In genomic region chr6:2853372-2853765, GRCh38 we compare ENCODE assay signal across 8 cellular contexts. TPM values are rescaled to one million over a fixed set of nuclear protein-coding genes. Genes with fewer than 3 reads are reported as not detected.
DNase-seq lines count a peak whose midpoint lies in the region; ATAC-seq and TF ChIP-seq lines count a peak whose summit lies in the region.
"Not testable (repeated sequence)": the region's sequence is repeated elsewhere in the genome, so short reads cannot be mapped to it uniquely, and the experiment has no call there.

No MANE protein-coding gene starts in this region.

- peak overlapping the region; percentile 90 for H3K4me3 Mint-ChIP-seq in HFFc6
- peak overlapping the region; percentile 63 to 72 (median 67) for H3K4me3 Mint-ChIP-seq in T-cell
- H3K4me3 Mint-ChIP-seq in activated naive CD8-positive, alpha-beta T cell: peak overlapping the region; percentile 84
- peak overlapping the region; percentile 65 to 97 (median 78) for H3K4me3 Mint-ChIP-seq in naive thymus-derived CD4-positive, alpha-beta T cell

- H3K9ac ChIP-seq in smooth muscle cell (ENCODE audit: low read depth): peak overlapping the region; percentile 72

- not testable (repeated sequence) for DNase-seq in A673 (ENCODE audit: low spot score); HFFc6; T-cell; dorsolateral prefrontal cortex; hepatocyte (ENCODE audit: low spot score); naive thymus-derived CD4-positive, alpha-beta T cell; smooth muscle cell (lab: John Stamatoyannopoulos, UW; ENCODE audit: unreplicated experiment)

- ATAC-seq in T-cell (replicated peaks in 1 of 4); naive thymus-derived CD4-positive, alpha-beta T cell: not testable (repeated sequence)

- intact Hi-C loops in A673 (cut with micrococcal nuclease; ENCODE audit: unreplicated experiment): loop anchor here (5.0 kb wide), 1 partner anchor 199 kb away; no protein-coding TSS in a partner anchor
- intact Hi-C loops in dorsolateral prefrontal cortex (cut with DNase I): loop anchor here in 1 of 2 donors (2.0 to 5.0 kb wide), 2 partner anchors 77 to 199 kb away; no protein-coding TSS in a partner anchor
- intact Hi-C loops in naive thymus-derived CD4-positive, alpha-beta T cell (cut with micrococcal nuclease): loop anchor here (10.0 kb wide), 2 partner anchors 601 to 1161 kb away; partner anchors contain the start of gene SLC22A23 (in 1 of the 2)

- peaks cover 15% of the 10 kb centered on the region for H3F3A ChIP-seq in smooth muscle cell (ENCODE audit: low read depth)

- not testable (repeated sequence) for H4K20me1 ChIP-seq in hepatocyte (ENCODE audit: insufficient read depth, poor library complexity, severe bottlenecking); smooth muscle cell (ENCODE audit: low read depth)

- H3K4me1 ChIP-seq in A673 (ENCODE audit: insufficient read depth, low read length, poor library complexity, severe bottlenecking) (peaks cover 41% of the 10 kb centered on the region), hepatocyte (ENCODE audit: insufficient read depth) (peaks cover 19% of the 10 kb centered on the region), smooth muscle cell (ENCODE audit: low read depth) (peaks cover 20% of the 10 kb centered on the region)
- peaks cover 59 to 61% of the 10 kb centered on the region in 2 donors for H3K4me1 ChIP-seq in naive thymus-derived CD4-positive, alpha-beta T cell (ENCODE audit: control insufficient read depth in 2 of 2, insufficient read depth in 2 of 2, low read length in 2 of 2)

- not testable (repeated sequence) for H3K9me2 ChIP-seq in hepatocyte (replicated peaks; ENCODE audit: insufficient read depth)

- H3K79me2 ChIP-seq in hepatocyte; smooth muscle cell (ENCODE audit: low read depth): not testable (repeated sequence)

- H3K27me3 Mint-ChIP-seq in HFFc6 (ENCODE audit: insufficient read depth); T-cell; activated naive CD8-positive, alpha-beta T cell; naive thymus-derived CD4-positive, alpha-beta T cell: not testable (repeated sequence)

- H3K27ac Mint-ChIP-seq in HFFc6 (peak overlapping the region; percentile 99), T-cell (peak overlapping the region; percentile 98 to 99)
- H3K27ac Mint-ChIP-seq in activated naive CD8-positive, alpha-beta T cell: peak overlapping the region; percentile 97
- H3K27ac Mint-ChIP-seq in naive thymus-derived CD4-positive, alpha-beta T cell: peak overlapping the region; percentile 79 to 100 (median 98)

- POLR2A ChIA-PET in A673 (lab: Charles Lee; ENCODE audit: low non-redundant PET) (interaction anchor here (0.9 kb wide), 1 partner anchor 125 kb away, joined by 7 read pairs; no protein-coding TSS in a partner anchor), T-cell (lab: Charles Lee) (interaction anchor here in 1 of 2 donors (0.6 kb wide), 1 partner anchor 11 kb away, joined by 4 read pairs; no protein-coding TSS in a partner anchor)
- POLR2A ChIA-PET in naive thymus-derived CD4-positive, alpha-beta T cell (lab: Charles Lee): interaction anchor here (0.7 to 6.9 kb wide), 6 partner anchors 12 to 87 kb away, joined by 4 to 69 read pairs (median 4); partner anchors contain the start of genes SERPINB1 and SERPINB9

- H3K9me3 Mint-ChIP-seq in HFFc6; T-cell; activated naive CD8-positive, alpha-beta T cell (ENCODE audit: low read depth); naive thymus-derived CD4-positive, alpha-beta T cell: not testable (repeated sequence)

- CTCF ChIA-PET in A673 (lab: Charles Lee): interaction anchor here (1.2 kb wide), 1 partner anchor 99 kb away, joined by 4 read pairs; no protein-coding TSS in a partner anchor
- CTCF ChIA-PET in T-cell (lab: Charles Lee): interaction anchor here (0.5 to 1.1 kb wide), 3 partner anchors 16 to 137 kb away, joined by 3 to 4 read pairs (median 3); no protein-coding TSS in a partner anchor
- CTCF ChIA-PET in naive thymus-derived CD4-positive, alpha-beta T cell (lab: Charles Lee): interaction anchor here (0.6 to 1.5 kb wide), 4 partner anchors 16 to 78 kb away, joined by 3 to 6 read pairs (median 4); no protein-coding TSS in a partner anchor

- H3K9me3 ChIP-seq in A673 (ENCODE audit: low read depth, low read length, poor library complexity, severe bottlenecking); hepatocyte (ENCODE audit: low read depth); naive thymus-derived CD4-positive, alpha-beta T cell (ENCODE audit: control insufficient read depth in 2 of 3, low read length in 3 of 3); smooth muscle cell (replicated peaks; ENCODE audit: low read depth): not testable (repeated sequence)

- H3K36me3 ChIP-seq in A673 (ENCODE audit: insufficient read depth, low read length, poor library complexity, severe bottlenecking); hepatocyte (replicated peaks; ENCODE audit: insufficient read depth, low read depth); naive thymus-derived CD4-positive, alpha-beta T cell (ENCODE audit: control insufficient read depth in 2 of 3, insufficient read depth in 3 of 3, low read length in 3 of 3); smooth muscle cell (ENCODE audit: low read depth): not testable (repeated sequence)

- BruUV-seq in A673 (replicated peaks; lab: Mats Ljungman, UMichigan): not testable (repeated sequence)

- H3K4me2 ChIP-seq in hepatocyte (peak overlapping the region; percentile 67), smooth muscle cell (peak overlapping the region; percentile 80)

- H3K4me3 ChIP-seq in A673 (ENCODE audit: low read depth, low read length, poor library complexity, severe bottlenecking) (peak overlapping the region; percentile 39), dorsolateral prefrontal cortex (peak overlapping the region in 15 of 59 donors; percentile 5 to 59 (median 49)), smooth muscle cell (peak overlapping the region; percentile 44)
- not testable (repeated sequence) for H3K4me3 ChIP-seq in hepatocyte
- H3K4me3 ChIP-seq in naive thymus-derived CD4-positive, alpha-beta T cell (ENCODE audit: low read length): peak overlapping the region; percentile 53

- WGBS in hepatocyte (ENCODE audit: low lambda C conversion rate, missing lambda C conversion rate): no CpG with 5 or more reads among the region's 1 CpG
- no CpG with 5 or more reads among the region's 1 CpG for WGBS in smooth muscle cell (ENCODE audit: low lambda C conversion rate)

- H3K4me1 Mint-ChIP-seq in HFFc6 (ENCODE audit: low read depth) (peaks cover 57% of the 10 kb centered on the region), T-cell (peaks cover 62 to 69% (median 67%) of the 10 kb centered on the region in 3 donors)
- H3K4me1 Mint-ChIP-seq in activated naive CD8-positive, alpha-beta T cell (ENCODE audit: low read depth): peaks cover 72% of the 10 kb centered on the region
- peaks cover 45 to 74% (median 71%) of the 10 kb centered on the region in 7 donors for H3K4me1 Mint-ChIP-seq in naive thymus-derived CD4-positive, alpha-beta T cell

- not testable (repeated sequence) for H3K27me3 ChIP-seq in A673 (replicated peaks; ENCODE audit: insufficient read depth, low read depth, low read length, poor library complexity); dorsolateral prefrontal cortex; hepatocyte; naive thymus-derived CD4-positive, alpha-beta T cell (ENCODE audit: control insufficient read depth in 2 of 2, insufficient read depth in 2 of 2, low read length in 2 of 2); smooth muscle cell (ENCODE audit: low read depth)

- peak overlapping the region; percentile 31 for H2AFZ ChIP-seq in hepatocyte
- not testable (repeated sequence) for H2AFZ ChIP-seq in smooth muscle cell (ENCODE audit: low read depth)

- H3K27ac ChIP-seq in A673 (ENCODE audit: low read depth, low read length, poor library complexity, severe bottlenecking) (peak overlapping the region; percentile 96), dorsolateral prefrontal cortex (peak overlapping the region in 39 of 59 donors; percentile 3 to 83 (median 70)), hepatocyte (peak overlapping the region; percentile 79), smooth muscle cell (ENCODE audit: low read depth) (peak overlapping the region; percentile 88)
- H3K27ac ChIP-seq in naive thymus-derived CD4-positive, alpha-beta T cell (ENCODE audit: low read depth, low read length): peak overlapping the region; percentile 65

- H3K36me3 Mint-ChIP-seq in HFFc6 (ENCODE audit: low read depth); T-cell; activated naive CD8-positive, alpha-beta T cell: not testable (repeated sequence)
- peaks cover 0 to 12% (median 0%) of the 10 kb centered on the region in 5 donors for H3K36me3 Mint-ChIP-seq in naive thymus-derived CD4-positive, alpha-beta T cell

- not testable (repeated sequence) for TF ChIP-seq CTCF in A673 (conservative IDR thresholded peaks at IDR 0.05; ENCODE audit: low read depth, low read length); HFFc6 (IDR thresholded peaks at IDR 0.05); dorsolateral prefrontal cortex (IDR thresholded peaks at IDR 0.05 in 54 of 56, conservative IDR thresholded peaks at IDR 0.05 in 2 of 56; ENCODE audit: low read depth in 1 of 56, partially characterized antibody in 56 of 56); hepatocyte (IDR thresholded peaks at IDR 0.05; ENCODE audit: poor library complexity); smooth muscle cell (IDR thresholded peaks at IDR 0.05; ENCODE audit: borderline replicate concordance, insufficient read depth, poor library complexity, severe bottlenecking)

RNA-seq across cellular contexts. Expression of gene SERPINB1, which starts 11.7 kb away (rescaled TPM):
- total RNA-seq in A673 (2021) (1.3 and 1.9 TPM in 2 replicates), T-cell (10 to 100 TPM; 40.3 to 60.9 (median 50.7) TPM), dorsolateral prefrontal cortex (10 to 100 TPM in 86 of 120 experiments, 1 to 10 TPM in 34; 5.2 to 34.5 (median 12.1) TPM), hepatocyte (48.6 and 57.0 TPM in 2 replicates), smooth muscle cell (10.5 and 14.8 TPM in 2 replicates)
- 10 to 100 TPM; 21.1 to 39.2 (median 29.3) TPM for total RNA-seq in HFFc6 (2021; fragmentation: NEBNext Ultra II Directional; extraction: Animal tissue kit (Norgen Biotek cat#: 25700))
- polyA plus RNA-seq in hepatocyte (45.9 and 56.5 TPM in 2 replicates), smooth muscle cell (17.7 and 21.9 TPM in 2 replicates)
- total RNA-seq in naive thymus-derived CD4-positive, alpha-beta T cell: 100 to 1,000 TPM in 1 of 5 experiments, 10 to 100 TPM in 4; 43.8 to 108 (median 62.5) TPM
- polyA plus RNA-seq in naive thymus-derived CD4-positive, alpha-beta T cell: 100 to 1,000 TPM; 129 to 135 TPM

RNA-seq across cellular contexts. Expression of gene SERPINB9, which starts 49.7 kb away (rescaled TPM):
- 4.1 and 4.2 TPM in 2 replicates for total RNA-seq in A673 (2021)
- 1 to 10 TPM in 3 of 6 experiments, under 1 TPM in 3; 0.73 to 1.4 (median 1.1) TPM for total RNA-seq in HFFc6 (2021; fragmentation: NEBNext Ultra II Directional; extraction: Animal tissue kit (Norgen Biotek cat#: 25700))
- 10 to 100 TPM; 43.2 to 57.2 (median 47.1) TPM for total RNA-seq in T-cell
- 10 to 100 TPM in 114 of 120 experiments, 1 to 10 TPM in 6; 8.0 to 22.0 (median 14.4) TPM for total RNA-seq in dorsolateral prefrontal cortex
- total RNA-seq in hepatocyte: 37.2 and 51.1 TPM in 2 replicates
- polyA plus RNA-seq in hepatocyte: 60.5 and 70.0 TPM in 2 replicates
- 10 to 100 TPM; 25.1 to 74.4 (median 52.0) TPM for total RNA-seq in naive thymus-derived CD4-positive, alpha-beta T cell
- polyA plus RNA-seq in naive thymus-derived CD4-positive, alpha-beta T cell: 10 to 100 TPM; 33.1 to 34.1 TPM
- total RNA-seq in smooth muscle cell: 22.4 and 23.7 TPM in 2 replicates
- 12.9 and 14.5 TPM in 2 replicates for polyA plus RNA-seq in smooth muscle cell
